Comparison of ENCODE assay signal across 8 cellular contexts in the genomic region with DNA sequence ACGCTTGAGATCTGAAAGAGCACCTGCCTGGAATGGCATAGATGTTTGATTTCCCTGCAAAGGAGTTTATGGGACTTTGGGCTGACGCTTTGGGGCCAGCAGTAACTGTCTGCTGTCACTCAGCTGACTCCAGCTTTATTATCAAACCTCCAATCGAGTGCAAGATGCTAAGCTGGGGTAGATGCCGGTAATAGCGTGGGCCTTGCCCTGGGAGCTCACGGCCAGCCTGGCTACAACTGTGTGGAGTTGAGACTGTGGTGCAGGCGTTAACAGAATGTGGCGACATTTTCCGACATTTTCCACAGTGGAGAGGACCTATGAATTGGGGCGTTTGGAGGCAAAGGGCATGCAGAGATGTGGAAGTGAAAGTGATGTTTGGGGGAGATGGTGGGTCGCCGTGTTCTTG. TPM values are rescaled to one million over a fixed set of nuclear protein-coding genes. Genes with fewer than 3 reads are reported as not detected.
DNase-seq lines count a peak whose midpoint lies in the region; TF ChIP-seq lines count a peak whose summit lies in the region.

No MANE protein-coding gene starts in this region.

- H3K27me3 ChIP-seq in HUES64 (ENCODE audit: insufficient read depth, low read length) (no peaks in the 10 kb centered on the region), breast epithelium (no peaks in the 10 kb centered on the region), mucosa of stomach (ENCODE audit: control insufficient read depth, insufficient read depth, low read length) (no peaks in the 10 kb centered on the region)

- intact Hi-C loops in breast epithelium (cut with DNase I; ENCODE audit: low total_unique reads), result no loop called here

- POLR2A ChIA-PET in AG04449 (lab: Yijun Ruan, JAX), result no interaction called here

- no peaks in the 10 kb centered on the region for H3K9me3 ChIP-seq in HUES64 (ENCODE audit: insufficient read depth, low read depth, low read length)
- H3K9me3 ChIP-seq in breast epithelium, result no peaks in the 10 kb centered on the region
- H3K9me3 ChIP-seq in mucosa of stomach (ENCODE audit: control insufficient read depth, low read length), result no peaks in the 10 kb centered on the region

- H3K4me1 ChIP-seq in HUES64 (ENCODE audit: insufficient read depth, low read length) (peaks cover 8% of the 10 kb centered on the region), breast epithelium (peaks cover 0 to 15% of the 10 kb centered on the region in 2 donors), mucosa of stomach (ENCODE audit: control insufficient read depth, insufficient read depth, low read length) (peaks cover 13% of the 10 kb centered on the region)

- DNase-seq in AG04449 (ENCODE audit: low read depth, low spot score), result no peak
- no peak for DNase-seq in breast epithelium (ENCODE audit: low spot score in 2 of 2)
- no peak for DNase-seq in iPS-NIHi11 (ENCODE audit: low spot score)
- no peak for DNase-seq in DMS 273 (lab: John Stamatoyannopoulos, UW; ENCODE audit: unreplicated experiment)
- no peak for DNase-seq in NCI-H187 treated with DMSO at 0.1 percent for 48 hours (lab: John Stamatoyannopoulos, UW)
- DNase-seq in GM03348 (ENCODE audit: low spot score), result no peak

- no peak for TF ChIP-seq POLR2A in breast epithelium (IDR thresholded peaks at IDR 0.05)

- CTCF ChIA-PET in AG04449 (lab: Yijun Ruan, JAX), result interaction anchor here (0.7 to 1.5 kb wide), 3 partner anchors 8 to 64 kb away, joined by 3 to 4 read pairs (median 3); no protein-coding TSS in a partner anchor

- TF ChIP-seq CTCF in AG04449 (IDR thresholded peaks at IDR 0.05; ENCODE audit: insufficient read depth, low read length, missing control alignments), result no peak
- no peak for TF ChIP-seq CTCF in breast epithelium (IDR thresholded peaks at IDR 0.05)

- H3K9ac ChIP-seq in HUES64 (ENCODE audit: low read depth, low read length), result peak overlapping the region; percentile 77; the same call in 1 of the 2 replicates
- H3K9ac ChIP-seq in mucosa of stomach (ENCODE audit: low read length), result peak overlapping the region; percentile 74

- H3K4me3 ChIP-seq in AG04449 (ENCODE audit: low read depth, low read length) (peak overlapping the region; percentile 74), HUES64 (ENCODE audit: low read length) (peak overlapping the region; percentile 91), breast epithelium (peak overlapping the region; percentile 91 to 96 (median 94)), mucosa of stomach (ENCODE audit: low read length) (peak overlapping the region; percentile 41)

- 90% methylated on average over 12 of the region's 12 CpGs for WGBS in HUES64

- no peaks in the 10 kb centered on the region for H3K36me3 ChIP-seq in HUES64 (ENCODE audit: insufficient read depth, low read length)
- H3K36me3 ChIP-seq in breast epithelium, result no peaks in the 10 kb centered on the region
- H3K36me3 ChIP-seq in mucosa of stomach (ENCODE audit: control insufficient read depth, insufficient read depth, low read length), result no peaks in the 10 kb centered on the region

- H3K27ac ChIP-seq in HUES64 (ENCODE audit: low read depth, low read length), result no peak overlapping the region
- H3K27ac ChIP-seq in breast epithelium, result peak overlapping the region in 1 of 2 donors; percentile 89

RNA-seq across cellular contexts. Expression of gene CHST12, which starts 1.3 kb away (rescaled TPM):
- polyA plus RNA-seq in HUES64 (2013, experiment 1 of 2), result 9.6 TPM
- polyA plus RNA-seq in HUES64 (2013, experiment 2 of 2), result 8.4 TPM
- 10 to 100 TPM in 1 of 3 donors, 1 to 10 TPM in 2; 6.2 to 15.0 (median 7.2) TPM for total RNA-seq in breast epithelium

RNA-seq across cellular contexts. Expression of gene EIF3B, which starts 50.1 kb away (rescaled TPM):
- 220 TPM for polyA plus RNA-seq in HUES64 (2013, experiment 1 of 2)
- 196 TPM for polyA plus RNA-seq in HUES64 (2013, experiment 2 of 2)
- total RNA-seq in breast epithelium, result 100 to 1,000 TPM; 111 to 122 (median 115) TPM

Comparison
In these comparisons a context has a peak if more than half of its experiments do, and no peak if none do; other contexts are left out.
1. H3K4me3 ChIP-seq: peak in every context shown above with its lines; median percentile 94 in breast epithelium; 91 in HUES64; 74 in AG04449; 41 in mucosa of stomach.